ENCODE assay signal across 8 cellular contexts in genomic region chr2:191811807-191812602, GRCh38. TPM values are rescaled to one million over a fixed set of nuclear protein-coding genes. Genes with fewer than 3 reads are reported as not detected.
DNase-seq lines count a peak whose midpoint lies in the region; ATAC-seq and TF ChIP-seq lines count a peak whose summit lies in the region.

No MANE protein-coding gene starts in this region.

- H3K4me3 ChIP-seq in DOHH2 (ENCODE audit: low read length) (no peak overlapping the region), OCI-LY1 (ENCODE audit: low read depth, low read length, poor library complexity, severe bottlenecking) (no peak overlapping the region), adrenal gland (no peak overlapping the region), heart right ventricle (peak overlapping the region in 5 of 10 donors; percentile 14 to 35 (median 31))

- H3K79me2 ChIP-seq in DOHH2 (ENCODE audit: control insufficient read depth, low read length) (no peaks in the 10 kb centered on the region), OCI-LY1 (ENCODE audit: insufficient read depth, low read length) (no peaks in the 10 kb centered on the region)

- H3K27me3 ChIP-seq in DOHH2 (ENCODE audit: control insufficient read depth, low read length) = no peaks in the 10 kb centered on the region
- H3K27me3 ChIP-seq in OCI-LY1 (ENCODE audit: insufficient read depth, low read length) = no peaks in the 10 kb centered on the region
- H3K27me3 ChIP-seq in adrenal gland = no peaks in the 10 kb centered on the region
- no peaks in the 10 kb centered on the region for H3K27me3 ChIP-seq in heart right ventricle

- H3K4me1 ChIP-seq in DOHH2 (ENCODE audit: control insufficient read depth, low read length) = no peaks in the 10 kb centered on the region
- no peaks in the 10 kb centered on the region for H3K4me1 ChIP-seq in OCI-LY1 (ENCODE audit: insufficient read depth, low read length, severe bottlenecking)
- no peaks in the 10 kb centered on the region for H3K4me1 ChIP-seq in adrenal gland (replicated peaks in 1 of 2)
- H3K4me1 ChIP-seq in heart right ventricle = peaks cover 0 to 10% (median 0%) of the 10 kb centered on the region in 9 donors

- peak; percentile 65 for TF ChIP-seq CTCF in DOHH2 (IDR thresholded peaks at IDR 0.05; ENCODE audit: low read depth, low read length, poor library complexity, severe bottlenecking)
- peak; percentile 68 for TF ChIP-seq CTCF in GM20000 (IDR thresholded peaks at IDR 0.05; ENCODE audit: extremely low read depth, missing control alignments)
- peak; percentile 71 for TF ChIP-seq CTCF in OCI-LY1 (IDR thresholded peaks at IDR 0.05; ENCODE audit: low read length)
- TF ChIP-seq CTCF in adrenal gland (IDR thresholded peaks at IDR 0.05) = peak; percentile 63 to 85 (median 82)
- TF ChIP-seq CTCF in heart right ventricle (IDR thresholded peaks at IDR 0.05) = peak; percentile 74 to 94 (median 81)

- DNase-seq in GM20000 (ENCODE audit: low spot score) (peak; percentile 36), HPDE6-E6E7 (ENCODE audit: extremely low spot score) (peak; percentile 53), adrenal gland (peak; percentile 35 to 88 (median 61)), heart right ventricle (peak; percentile 36 to 65), putamen (ENCODE audit: low spot score) (peak; percentile 80), cortex of kidney (lab: John Stamatoyannopoulos, UW) (no peak)

- H3F3A ChIP-seq in DOHH2 (ENCODE audit: control insufficient read depth, insufficient read depth) (no peaks in the 10 kb centered on the region), OCI-LY1 (ENCODE audit: insufficient read depth, low read length) (no peaks in the 10 kb centered on the region)

- H3K4me2 ChIP-seq in DOHH2 (ENCODE audit: low read length) = no peak overlapping the region
- H3K4me2 ChIP-seq in OCI-LY1 (ENCODE audit: low read length) = no peak overlapping the region

- H3K27ac ChIP-seq in DOHH2 (ENCODE audit: low read depth, low read length) (no peak overlapping the region), OCI-LY1 (ENCODE audit: low read depth, low read length, poor library complexity, severe bottlenecking) (no peak overlapping the region), adrenal gland (no peak overlapping the region), heart right ventricle (no peak overlapping the region)

- no peaks in the 10 kb centered on the region for H4K20me1 ChIP-seq in DOHH2 (ENCODE audit: control insufficient read depth, insufficient read depth, low read depth, low read length)
- no peaks in the 10 kb centered on the region for H4K20me1 ChIP-seq in OCI-LY1 (ENCODE audit: insufficient read depth, low read length)

- H3K9me2 ChIP-seq in DOHH2 (replicated peaks; ENCODE audit: control insufficient read depth, low read length) (no peaks in the 10 kb centered on the region), OCI-LY1 (ENCODE audit: low read depth, low read length) (no peaks in the 10 kb centered on the region)

- H3K36me3 ChIP-seq in DOHH2 (ENCODE audit: control insufficient read depth, low read length) (no peaks in the 10 kb centered on the region), OCI-LY1 (ENCODE audit: insufficient read depth, low read length) (no peaks in the 10 kb centered on the region), adrenal gland (replicated peaks in 1 of 2) (no peaks in the 10 kb centered on the region), heart right ventricle (no peaks in the 10 kb centered on the region)

- TF ChIP-seq POLR2A in adrenal gland (IDR thresholded peaks at IDR 0.05) = no peak

- H3K9me3 ChIP-seq in DOHH2 (ENCODE audit: control insufficient read depth, insufficient read depth, low read length) (no peaks in the 10 kb centered on the region), OCI-LY1 (ENCODE audit: low read length) (no peaks in the 10 kb centered on the region), adrenal gland (replicated peaks in 1 of 3) (no peaks in the 10 kb centered on the region), heart right ventricle (peaks cover 0 to 5% (median 0%) of the 10 kb centered on the region in 11 donors)

- intact Hi-C loops in adrenal gland (cut with DNase I) (loop anchor here (5.0 kb wide), 1 partner anchor 350 kb away; no protein-coding TSS in a partner anchor), heart right ventricle (cut with DNase I) (loop anchor here in 9 of 10 donors (1.0 to 10.0 kb wide), 9 partner anchors 32 to 473 kb away; no protein-coding TSS in a partner anchor)

- H3K9ac ChIP-seq in OCI-LY1 (ENCODE audit: low read length) = no peak overlapping the region

- WGBS in adrenal gland, 4 donors = 39 to 44% (median 41%) methylated on average over 9 of the region's 9 CpGs
- 41 to 42% methylated on average over 9 of the region's 9 CpGs for WGBS in heart right ventricle, 2 donors

- ATAC-seq in heart right ventricle = peak; percentile 64 to 95 (median 86)

- H2AFZ ChIP-seq in OCI-LY1 (ENCODE audit: low read length) = no peak overlapping the region

RNA-seq across cellular contexts. Expression of gene CAVIN2, which starts 34.9 kb away (rescaled TPM):
- total RNA-seq in adrenal gland (10 to 100 TPM; 17.5 to 41.9 (median 30.0) TPM), heart right ventricle (100 to 1,000 TPM in 5 of 10 donors, 10 to 100 TPM in 5; 73.5 to 126 (median 101) TPM)
- polyA plus RNA-seq in adrenal gland (10 to 100 TPM; 11.9 to 16.8 (median 14.4) TPM), heart right ventricle (10 to 100 TPM; 31.5 to 38.6 TPM)
